ENCODE assay signal across 8 cellular contexts in the genomic region with DNA sequence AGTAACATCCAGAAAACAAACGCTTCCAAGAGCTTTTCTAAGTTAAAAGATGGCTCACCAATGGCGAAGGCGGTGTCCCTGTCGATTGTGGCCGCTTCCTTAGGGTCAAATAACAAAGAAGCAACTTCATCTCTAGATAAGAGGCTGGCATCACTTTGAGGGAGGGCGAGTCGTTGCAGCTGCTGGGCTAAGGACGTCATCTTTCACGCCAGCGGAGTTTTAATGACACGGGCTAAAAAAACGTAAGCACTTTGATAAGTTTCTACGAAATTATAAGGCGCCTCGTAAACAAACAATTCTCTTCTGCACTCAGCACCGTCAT. TPM values are rescaled to one million over a fixed set of nuclear protein-coding genes. Genes with fewer than 3 reads are reported as not detected.
DNase-seq lines count a peak whose midpoint lies in the region; ATAC-seq, FAIRE-seq and TF ChIP-seq lines count a peak whose summit lies in the region.

No MANE protein-coding gene starts in this region.

- H3K27me3 ChIP-seq in BLaER1 (no peaks in the 10 kb centered on the region), MM.1S (replicated peaks; ENCODE audit: insufficient read depth, low read length) (no peaks in the 10 kb centered on the region), bronchial epithelial cell (ENCODE audit: control insufficient read depth, insufficient read depth, low read length) (no peaks in the 10 kb centered on the region)

- H2AFZ ChIP-seq in MM.1S (ENCODE audit: low read length) = peak overlapping the region; percentile 87

- no peaks in the 10 kb centered on the region for H3K9me3 ChIP-seq in BLaER1
- no peaks in the 10 kb centered on the region for H3K9me3 ChIP-seq in MM.1S (replicated peaks; ENCODE audit: insufficient read depth, low read length)

- peak overlapping the region; percentile 84 for H3K4me2 ChIP-seq in BLaER1
- H3K4me2 ChIP-seq in MM.1S (ENCODE audit: low read depth, low read length) = peak overlapping the region; percentile 66

- peaks cover 17% of the 10 kb centered on the region; the same call in 1 of the 2 replicates for H4K20me1 ChIP-seq in BLaER1
- no peaks in the 10 kb centered on the region for H4K20me1 ChIP-seq in MM.1S (ENCODE audit: insufficient read depth, low read length)

- peaks cover 53% of the 10 kb centered on the region for H3K79me2 ChIP-seq in MM.1S (ENCODE audit: low read length)

- H3K27ac ChIP-seq in BLaER1 (peak overlapping the region; percentile 57), MM.1S (ENCODE audit: low read length) (peak overlapping the region; percentile 50; the same call in 1 of the 2 replicates)

- FAIRE-seq in GM19239 (lab: Jason Lieb, UNC) = peak; percentile 42
- FAIRE-seq in bronchial epithelial cell (lab: Jason Lieb, UNC) = no peak

- ATAC-seq in memory B cell (ENCODE audit: low read depth) = peak; percentile 42

- peaks cover 6% of the 10 kb centered on the region for H3F3A ChIP-seq in MM.1S (ENCODE audit: insufficient read depth, low read length)

- H3K4me3 Mint-ChIP-seq in memory B cell = peak overlapping the region; percentile 97

- H3K9ac ChIP-seq in BLaER1 = peak overlapping the region; percentile 79
- H3K9ac ChIP-seq in MM.1S (ENCODE audit: low read length) = peak overlapping the region; percentile 71

- peak overlapping the region; percentile 76 for H3K27ac Mint-ChIP-seq in memory B cell

- H3K27me3 Mint-ChIP-seq in memory B cell = peaks cover 2% of the 10 kb centered on the region

- H3K9me3 Mint-ChIP-seq in memory B cell = no peaks in the 10 kb centered on the region

- H3K4me1 ChIP-seq in BLaER1 (peaks cover 20% of the 10 kb centered on the region), MM.1S (ENCODE audit: low read length) (peaks cover 7% of the 10 kb centered on the region)

- TF ChIP-seq CTCF in MM.1S (IDR thresholded peaks at IDR 0.05; ENCODE audit: low read length) (no peak), bronchial epithelial cell (IDR thresholded peaks at IDR 0.05; ENCODE audit: insufficient read depth, low read length, severe bottlenecking) (no peak)

- H3K4me1 Mint-ChIP-seq in memory B cell = peaks cover 10% of the 10 kb centered on the region

- H3K36me3 ChIP-seq in BLaER1 = peaks cover 40% of the 10 kb centered on the region
- peaks cover under 1% of the 10 kb centered on the region; the same call in 1 of the 2 replicates for H3K36me3 ChIP-seq in MM.1S (replicated peaks; ENCODE audit: insufficient read depth, low read length)
- peaks cover 3% of the 10 kb centered on the region for H3K36me3 ChIP-seq in bronchial epithelial cell (ENCODE audit: control insufficient read depth, insufficient read depth, low read length)

- DNase-seq in GM19239 (ENCODE audit: insufficient read length, low spot score) = no peak
- DNase-seq in MM.1S = no peak
- peak; percentile 26 for DNase-seq in bronchial epithelial cell (ENCODE audit: low read depth)
- DNase-seq in memory B cell (ENCODE audit: low spot score in 2 of 2) = no peak
- DNase-seq in NCI-H146 (lab: John Stamatoyannopoulos, UW) = no peak
- DNase-seq in mesenteric fat pad (ENCODE audit: low spot score) = no peak
- no peak for DNase-seq in stimulated activated CD4-positive, alpha-beta T cell treated with anti-CD3 and anti-CD28 coated beads, Interleukin-4, amount 100 ng/mL, for 1 hour

- peaks cover 2% of the 10 kb centered on the region for H3K36me3 Mint-ChIP-seq in memory B cell

- H3K4me3 ChIP-seq in BLaER1 = peak overlapping the region; percentile 82
- H3K4me3 ChIP-seq in MM.1S (ENCODE audit: low read length) = peak overlapping the region; percentile 87
- peak overlapping the region; percentile 90 for H3K4me3 ChIP-seq in bronchial epithelial cell (ENCODE audit: low read depth, low read length)

- H3K9me2 ChIP-seq in MM.1S (replicated peaks; ENCODE audit: insufficient read depth, low read length) = no peaks in the 10 kb centered on the region

RNA-seq across cellular contexts. Expression of a gene that starts 0.5 kb away (rescaled TPM):
- 18.6 and 37.4 TPM in 2 replicates for total RNA-seq in bronchial epithelial cell
- 40.2 TPM for total RNA-seq in mesenteric fat pad
